In genomic region chr10:44788820-44789167, GRCh38 we compare ENCODE assay signal across 21 cellular contexts.
"Had no signal": no experiment of that assay in that cellular context is flagged by ENCODE, and none has a peak within 500 bp of the region (broad histone marks: within the 10 kb centered on the region; RNA-seq: fewer than 3 reads in every experiment).

No MANE protein-coding gene starts in this region.

- ATAC-seq: natural killer cell, pancreas, right cardiac atrium had no signal

- H3K36me3 ChIP-seq: left ventricle myocardium inferior, pancreas, prostate gland, sigmoid colon, spleen, suprapubic skin, thoracic aorta, tibial artery, uterus had no signal

- H2AFZ ChIP-seq: hepatocyte had no signal

- H3K9me3 ChIP-seq: left ventricle myocardium inferior, pancreas, prostate gland, sigmoid colon, spleen, suprapubic skin, thoracic aorta, tibial artery, uterus had no signal

- H3K79me2 ChIP-seq: hepatocyte had no signal

- DNase-seq: left ventricle myocardium inferior; mesendoderm; naive B cell; natural killer cell; nephron progenitor cell; pancreas; posterior cingulate gyrus; retina; right cardiac atrium; sigmoid colon; small intestine; spleen; stimulated activated CD4-positive, alpha-beta T cell treated with anti-CD3 and anti-CD28 coated beads, Interleukin-4, amount 100 ng/mL, for 24 hours; stimulated activated naive CD4-positive, alpha-beta T cell; tibial artery; uterus had no signal

- H3K27me3 ChIP-seq: hepatocyte, pancreas, sigmoid colon, tibial artery, uterus had no signal

- FAIRE-seq: pancreas, small intestine had no signal

- H3K4me2 ChIP-seq: hepatocyte had no signal

- H3K4me3 ChIP-seq: hepatocyte, left ventricle myocardium inferior, lung, pancreas, prostate gland, sigmoid colon, spleen, suprapubic skin, thoracic aorta, tibial artery, uterus had no signal

- H3K4me1 ChIP-seq: left ventricle myocardium inferior, prostate gland, spleen, suprapubic skin had no signal

- H3K27ac ChIP-seq: hepatocyte, left ventricle myocardium inferior, pancreas, prostate gland, sigmoid colon, spleen, suprapubic skin, thoracic aorta, tibial artery, uterus had no signal
